In the genomic region with DNA sequence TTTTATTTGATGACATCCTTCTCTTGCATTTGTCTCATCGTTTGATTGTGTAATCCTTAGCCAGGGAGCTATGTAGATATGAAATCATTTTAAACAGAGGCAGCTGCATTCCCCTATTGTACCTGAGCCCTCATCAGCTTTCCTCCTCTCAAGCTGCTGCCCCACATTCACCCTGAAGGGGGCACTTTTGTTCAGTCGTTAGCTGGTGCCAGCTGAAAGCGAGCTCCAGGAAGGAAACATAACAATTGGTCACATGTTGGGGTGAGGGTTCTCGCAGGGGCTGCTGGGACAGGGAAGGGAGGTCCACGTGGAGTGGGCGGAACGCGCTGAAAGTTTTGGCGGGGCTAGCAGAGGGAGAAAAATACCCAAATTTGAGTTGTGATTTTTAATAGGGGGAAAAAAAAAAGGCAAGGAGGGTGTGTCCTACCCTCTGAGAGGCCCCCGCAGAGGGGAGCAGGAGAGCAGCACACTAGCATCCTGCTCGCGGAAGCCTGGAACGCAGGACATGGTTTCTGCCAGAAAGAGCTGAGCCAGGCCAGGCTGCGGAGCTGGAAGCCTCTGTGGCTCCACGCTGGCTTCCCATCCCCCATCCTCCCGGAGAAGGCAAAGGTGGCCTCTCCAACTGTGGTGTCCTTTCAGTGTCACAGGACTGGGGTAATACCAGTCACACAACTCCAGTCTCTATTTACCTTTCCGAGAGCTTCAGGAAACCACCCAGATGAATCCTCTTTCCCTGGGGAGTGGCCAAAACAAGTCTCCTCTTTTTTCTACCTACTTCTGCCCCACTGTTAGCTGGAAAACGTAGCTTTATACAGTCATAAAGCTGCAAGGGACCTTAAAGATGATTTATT, we compare ENCODE assay signal across 8 cellular contexts. TPM values are rescaled to one million over a fixed set of nuclear protein-coding genes. Genes with fewer than 3 reads are reported as not detected.
DNase-seq lines count a peak whose midpoint lies in the region; ATAC-seq and TF ChIP-seq lines count a peak whose summit lies in the region.

No MANE protein-coding gene starts in this region.

- H3K4me1 ChIP-seq in thymus (ENCODE audit: control insufficient read depth, insufficient read depth, low read length), result peaks cover 33% of the 10 kb centered on the region

- H3K4me3 ChIP-seq in thymus (ENCODE audit: low read length), result peak overlapping the region; percentile 50

- peak overlapping the region; percentile 76 for H3K27ac ChIP-seq in thymus (ENCODE audit: low read depth)

- no peaks in the 10 kb centered on the region for H3K36me3 Mint-ChIP-seq in activated naive CD8-positive, alpha-beta T cell
- no peaks in the 10 kb centered on the region for H3K36me3 Mint-ChIP-seq in osteocyte (ENCODE audit: unreplicated experiment)

- no peaks in the 10 kb centered on the region for H3K9me3 Mint-ChIP-seq in activated naive CD8-positive, alpha-beta T cell (ENCODE audit: low read depth)
- no peaks in the 10 kb centered on the region for H3K9me3 Mint-ChIP-seq in osteocyte (ENCODE audit: unreplicated experiment)

- ATAC-seq in HG02588 (IDR thresholded peaks at IDR 0.05; ENCODE audit: unreplicated experiment), result peak; percentile 76
- ATAC-seq in SK-N-SH treated with all-trans-retinoic acid at 6 μM for 48 hours, result peak; percentile 76

- peak overlapping the region; percentile 96 for H3K27ac Mint-ChIP-seq in activated naive CD8-positive, alpha-beta T cell
- H3K27ac Mint-ChIP-seq in osteocyte (ENCODE audit: unreplicated experiment), result peak overlapping the region; percentile 89

- TF ChIP-seq CTCF in GM10266 (IDR thresholded peaks at IDR 0.05; ENCODE audit: control insufficient read depth, insufficient read depth, low read depth, missing control alignments) (peak; percentile 59), osteocyte (IDR thresholded peaks at IDR 0.05) (peak; percentile 88)

- H3K4me3 Mint-ChIP-seq in activated naive CD8-positive, alpha-beta T cell, result peak overlapping the region; percentile 85
- H3K4me3 Mint-ChIP-seq in osteocyte (ENCODE audit: unreplicated experiment), result peak overlapping the region; percentile 84

- no peaks in the 10 kb centered on the region for H3K27me3 ChIP-seq in thymus (ENCODE audit: control insufficient read depth, insufficient read depth)

- H3K27me3 Mint-ChIP-seq in activated naive CD8-positive, alpha-beta T cell, result no peaks in the 10 kb centered on the region
- no peaks in the 10 kb centered on the region for H3K27me3 Mint-ChIP-seq in osteocyte (ENCODE audit: unreplicated experiment)

- no peaks in the 10 kb centered on the region for H3K36me3 ChIP-seq in thymus (ENCODE audit: control insufficient read depth, insufficient read depth)

- no peaks in the 10 kb centered on the region for H3K9me3 ChIP-seq in thymus (ENCODE audit: control insufficient read depth)

- intact Hi-C loops in head of caudate nucleus (cut with DNase I), result loop anchor here (2.0 kb wide), 1 partner anchor 55 kb away; no protein-coding TSS in a partner anchor

- WGBS in thymus, result 4% methylated on average over 18 of the region's 18 CpGs

- DNase-seq in GM10266 (ENCODE audit: extremely low spot score) (peak; percentile 93), NCI-H1092 treated with DMSO at 0.1 percent for 48 hours (lab: John Stamatoyannopoulos, UW) (peak; percentile 94), head of caudate nucleus (peak; percentile 85 to 99 (median 96)), osteocyte (ENCODE audit: extremely low spot score, unreplicated experiment) (peak; percentile 94)

- H3K4me1 Mint-ChIP-seq in activated naive CD8-positive, alpha-beta T cell (ENCODE audit: low read depth), result peaks cover 54% of the 10 kb centered on the region
- peaks cover 59% of the 10 kb centered on the region for H3K4me1 Mint-ChIP-seq in osteocyte (ENCODE audit: unreplicated experiment)

TF ChIP-seq in SK-N-SH treated with all-trans-retinoic acid at 6 μM for 48 hours, 23 proteins besides CTCF, POLR2A, EP300 and RAD21:
- TF ChIP-seq ISL1 (CRISPR knock-in tag; IDR thresholded peaks at IDR 0.05) (no peak), ZNF565 (CRISPR knock-in tag; conservative IDR thresholded peaks at IDR 0.05; ENCODE audit: low read depth) (no peak), TCF4 (CRISPR knock-in tag; IDR thresholded peaks at IDR 0.05; ENCODE audit: borderline replicate concordance) (no peak), ESRRG (CRISPR knock-in tag; IDR thresholded peaks at IDR 0.05) (no peak), OSR1 (CRISPR knock-in tag; IDR thresholded peaks at IDR 0.05) (no peak)
- TF ChIP-seq, protein P1, sequence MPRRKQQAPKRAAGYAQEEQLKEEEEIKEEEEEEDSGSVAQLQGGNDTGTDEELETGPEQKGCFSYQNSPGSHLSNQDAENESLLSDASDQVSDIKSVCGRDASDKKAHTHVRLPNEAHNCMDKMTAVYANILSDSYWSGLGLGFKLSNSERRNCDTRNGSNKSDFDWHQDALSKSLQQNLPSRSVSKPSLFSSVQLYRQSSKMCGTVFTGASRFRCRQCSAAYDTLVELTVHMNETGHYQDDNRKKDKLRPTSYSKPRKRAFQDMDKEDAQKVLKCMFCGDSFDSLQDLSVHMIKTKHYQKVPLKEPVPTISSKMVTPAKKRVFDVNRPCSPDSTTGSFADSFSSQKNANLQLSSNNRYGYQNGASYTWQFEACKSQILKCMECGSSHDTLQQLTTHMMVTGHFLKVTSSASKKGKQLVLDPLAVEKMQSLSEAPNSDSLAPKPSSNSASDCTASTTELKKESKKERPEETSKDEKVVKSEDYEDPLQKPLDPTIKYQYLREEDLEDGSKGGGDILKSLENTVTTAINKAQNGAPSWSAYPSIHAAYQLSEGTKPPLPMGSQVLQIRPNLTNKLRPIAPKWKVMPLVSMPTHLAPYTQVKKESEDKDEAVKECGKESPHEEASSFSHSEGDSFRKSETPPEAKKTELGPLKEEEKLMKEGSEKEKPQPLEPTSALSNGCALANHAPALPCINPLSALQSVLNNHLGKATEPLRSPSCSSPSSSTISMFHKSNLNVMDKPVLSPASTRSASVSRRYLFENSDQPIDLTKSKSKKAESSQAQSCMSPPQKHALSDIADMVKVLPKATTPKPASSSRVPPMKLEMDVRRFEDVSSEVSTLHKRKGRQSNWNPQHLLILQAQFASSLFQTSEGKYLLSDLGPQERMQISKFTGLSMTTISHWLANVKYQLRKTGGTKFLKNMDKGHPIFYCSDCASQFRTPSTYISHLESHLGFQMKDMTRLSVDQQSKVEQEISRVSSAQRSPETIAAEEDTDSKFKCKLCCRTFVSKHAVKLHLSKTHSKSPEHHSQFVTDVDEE (CRISPR knock-in tag; IDR thresholded peaks at IDR 0.05), result peak; percentile 28; the same call in 1 of the 2 replicates

RNA-seq across cellular contexts. Expression of a gene that starts 8.4 kb away (rescaled TPM):
- 85.9 and 86.8 TPM in 2 replicates for total RNA-seq in osteocyte
- 126 TPM for polyA plus RNA-seq in thymus

RNA-seq across cellular contexts. Expression of a gene that starts 12.9 kb away (rescaled TPM):
- total RNA-seq in osteocyte, result 6.1 and 6.9 TPM in 2 replicates
- polyA plus RNA-seq in thymus, result 3.2 TPM

RNA-seq across cellular contexts. Expression of a gene that starts 27.0 kb away (rescaled TPM):
- total RNA-seq in osteocyte, result 87.5 and 90.9 TPM in 2 replicates
- 38.3 TPM for polyA plus RNA-seq in thymus

RNA-seq across cellular contexts. Expression of a gene that starts 50.6 kb away (rescaled TPM):
- 44.6 and 46.3 TPM in 2 replicates for total RNA-seq in osteocyte
- polyA plus RNA-seq in thymus, result 14.3 TPM

RNA-seq across cellular contexts. Expression of a gene that starts 59.1 kb away (rescaled TPM):
- 74.5 and 96.2 TPM in 2 replicates for total RNA-seq in osteocyte
- polyA plus RNA-seq in thymus, result 49.5 TPM

Comparison
In these comparisons a context has a peak if more than half of its experiments do, and no peak if none do; other contexts are left out.
1. Peak in every context shown above with its lines: DNase-seq, ATAC-seq, H3K4me3 ChIP-seq and H3K27ac ChIP-seq.